Comparison of ENCODE assay signal across 17 cellular contexts in the genomic region with DNA sequence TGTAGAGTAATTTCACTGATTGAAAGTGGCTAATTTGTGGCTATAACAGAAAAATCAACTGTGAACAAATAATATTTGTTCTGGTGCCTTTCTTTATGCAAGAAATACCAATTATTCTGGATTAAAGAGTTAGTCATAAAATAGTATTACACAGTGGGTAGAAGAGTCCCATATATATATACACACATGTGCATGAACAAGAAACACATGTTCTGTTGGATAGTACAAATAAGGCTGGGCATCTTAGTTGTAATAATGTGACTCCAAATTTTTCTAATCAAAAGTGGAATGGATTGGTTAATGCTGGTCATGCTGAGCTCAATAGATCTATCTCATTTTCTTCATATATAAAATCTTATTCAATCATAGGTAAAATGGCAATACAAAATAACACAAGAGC.
DNase-seq lines count a peak whose midpoint lies in the region; ATAC-seq and TF ChIP-seq lines count a peak whose summit lies in the region.
"Had no signal": no experiment of that assay in that cellular context is flagged by ENCODE, and none has a peak within 500 bp of the region (broad histone marks: within the 10 kb centered on the region; RNA-seq: fewer than 3 reads in every experiment).

No MANE protein-coding gene starts in this region.

- H3K4me1 ChIP-seq in ACC112 (ENCODE audit: control insufficient read depth, insufficient read depth, low read length, unreplicated experiment): peaks cover 18% of the 10 kb centered on the region
- H3K4me1 ChIP-seq in SJSA1 (replicated peaks): peaks cover 18% of the 10 kb centered on the region
- H3K4me1 ChIP-seq in fibroblast of lung (ENCODE audit: control insufficient read depth, extremely low read depth, insufficient read depth, low read length): peaks cover 5% of the 10 kb centered on the region
- peaks cover 21% of the 10 kb centered on the region for H3K4me1 ChIP-seq in osteoblast (ENCODE audit: insufficient read depth, low read length)

- no peak for ATAC-seq in GM21576 (IDR thresholded peaks at IDR 0.05; ENCODE audit: unreplicated experiment)
- ATAC-seq: GM12878, GM23338 had no signal

- H3K27ac Mint-ChIP-seq in activated CD4-positive, alpha-beta memory T cell treated with anti-CD3 and anti-CD28 coated beads for 36 hours: no peak overlapping the region
- H3K27ac Mint-ChIP-seq: CD4-positive, CD25-positive, alpha-beta regulatory T cell; GM23338 had no signal

- POLR2A ChIA-PET in activated CD4-positive, alpha-beta memory T cell treated with anti-CD3 and anti-CD28 coated beads for 36 hours (lab: Charles Lee): no interaction called here

- H3K27me3 Mint-ChIP-seq in activated CD4-positive, alpha-beta memory T cell treated with anti-CD3 and anti-CD28 coated beads for 36 hours: peaks cover 2% of the 10 kb centered on the region
- H3K27me3 Mint-ChIP-seq: CD4-positive, CD25-positive, alpha-beta regulatory T cell had no signal

- H3K27ac ChIP-seq in ACC112 (ENCODE audit: low read depth, low read length) (peak overlapping the region; percentile 86), SJSA1 (0 out of 2 replicates have a peak overlapping the region, but pooled peaks have one; percentile 73), fibroblast of lung (ENCODE audit: insufficient read depth, low read length) (no peak overlapping the region), osteoblast (ENCODE audit: low read depth, low read length) (peak overlapping the region; percentile 89)
- H3K27ac ChIP-seq: BLaER1 treated with 17β-estradiol and CSF1 and Interleukin-3, amounts not matched to agents 10 nM and 100 nM had no signal

- H3K9me3 ChIP-seq in SJSA1 (replicated peaks) (peaks cover 12% of the 10 kb centered on the region), fibroblast of lung (ENCODE audit: control insufficient read depth, insufficient read depth, low read depth, low read length) (no peaks in the 10 kb centered on the region), osteoblast (ENCODE audit: low read depth, low read length) (peaks cover 2% of the 10 kb centered on the region)

- DNase-seq in SJSA1 (ENCODE audit: low read depth in 1 of 2, low spot score in 2 of 2) (no peak), fibroblast of lung (ENCODE audit: low read depth in 2 of 2) (no peak), osteoblast (ENCODE audit: insufficient read length, low spot score, missing footprints) (no peak), iPS-NIHi11 (ENCODE audit: low spot score) (no peak)
- no peak for DNase-seq in activated CD4-positive, alpha-beta memory T cell treated with anti-CD3 and anti-CD28 coated beads for 36 hours
- DNase-seq in activated effector memory CD4-positive, alpha-beta T cell treated with Interleukin-2 at 50 U/mL for 16 hours: no peak
- DNase-seq: 8988T; Calu3; CD4-positive, CD25-positive, alpha-beta regulatory T cell; DMS 273 treated with DMSO at 0.1 percent for 48 hours; DMS79; H7 had no signal

- no peaks in the 10 kb centered on the region for H4K20me1 ChIP-seq in fibroblast of lung (ENCODE audit: control insufficient read depth, extremely low read depth, insufficient read depth, low read length)
- no peaks in the 10 kb centered on the region for H4K20me1 ChIP-seq in osteoblast (ENCODE audit: insufficient read depth, low read length)
- H4K20me1 ChIP-seq: BLaER1 treated with 17β-estradiol and CSF1 and Interleukin-3, amounts not matched to agents 10 nM and 100 nM had no signal

- H3K4me3 Mint-ChIP-seq in activated CD4-positive, alpha-beta memory T cell treated with anti-CD3 and anti-CD28 coated beads for 36 hours: no peak overlapping the region
- H3K4me3 Mint-ChIP-seq: CD4-positive, CD25-positive, alpha-beta regulatory T cell; GM23338 had no signal

- H3K9me3 Mint-ChIP-seq in activated CD4-positive, alpha-beta memory T cell treated with anti-CD3 and anti-CD28 coated beads for 36 hours: peaks cover 10% of the 10 kb centered on the region

- H3K79me2 ChIP-seq in ACC112 (ENCODE audit: control insufficient read depth, insufficient read depth, low read length, unreplicated experiment) (no peaks in the 10 kb centered on the region), fibroblast of lung (ENCODE audit: control insufficient read depth, insufficient read depth, low read length) (no peaks in the 10 kb centered on the region), osteoblast (ENCODE audit: insufficient read depth, low read length) (no peaks in the 10 kb centered on the region)

- H3K36me3 Mint-ChIP-seq in activated CD4-positive, alpha-beta memory T cell treated with anti-CD3 and anti-CD28 coated beads for 36 hours: no peaks in the 10 kb centered on the region
- H3K36me3 Mint-ChIP-seq: CD4-positive, CD25-positive, alpha-beta regulatory T cell had no signal

- H3K4me2 ChIP-seq in fibroblast of lung (ENCODE audit: extremely low read depth, insufficient read depth, low read length) (peak overlapping the region; percentile 15), osteoblast (ENCODE audit: insufficient read depth, low read length) (peak overlapping the region; percentile 81)
- H3K4me2 ChIP-seq: GM23338 had no signal

- H2AFZ ChIP-seq in ACC112 (ENCODE audit: low read length, unreplicated experiment) (no peak overlapping the region), fibroblast of lung (ENCODE audit: low read length) (no peak overlapping the region), osteoblast (ENCODE audit: low read length) (no peak overlapping the region)
- H2AFZ ChIP-seq: GM23338 had no signal

- H3K36me3 ChIP-seq in ACC112 (ENCODE audit: insufficient read depth, low read length): 0 out of 2 replicates have a peak, but pooled peaks cover 5% of the 10 kb centered on the region
- no peaks in the 10 kb centered on the region for H3K36me3 ChIP-seq in SJSA1
- no peaks in the 10 kb centered on the region for H3K36me3 ChIP-seq in fibroblast of lung (ENCODE audit: control insufficient read depth, insufficient read depth, low read length)
- no peaks in the 10 kb centered on the region for H3K36me3 ChIP-seq in osteoblast (ENCODE audit: insufficient read depth, low read length)

- intact Hi-C loops in activated CD4-positive, alpha-beta memory T cell treated with anti-CD3 and anti-CD28 coated beads for 36 hours (cut with micrococcal nuclease): no loop called here

- H3K27me3 ChIP-seq in ACC112 (ENCODE audit: insufficient read depth, low read length) (no peaks in the 10 kb centered on the region), SJSA1 (replicated peaks) (no peaks in the 10 kb centered on the region), fibroblast of lung (ENCODE audit: control insufficient read depth, insufficient read depth, low read length) (no peaks in the 10 kb centered on the region), osteoblast (ENCODE audit: insufficient read depth, low read length) (no peaks in the 10 kb centered on the region)
- H3K27me3 ChIP-seq: BLaER1 treated with 17β-estradiol and CSF1 and Interleukin-3, amounts not matched to agents 10 nM and 100 nM had no signal

- TF ChIP-seq CTCF in fibroblast of lung (conservative IDR thresholded peaks at IDR 0.05 in 1 of 2, IDR thresholded peaks at IDR 0.05 in 1 of 2; ENCODE audit: low read depth in 1 of 2, low read length in 2 of 2) (no peak), osteoblast (IDR thresholded peaks at IDR 0.05; ENCODE audit: extremely low read depth, low read depth, low read length) (no peak)

- no peaks in the 10 kb centered on the region for H3K4me1 Mint-ChIP-seq in activated CD4-positive, alpha-beta memory T cell treated with anti-CD3 and anti-CD28 coated beads for 36 hours (ENCODE audit: low read depth)
- H3K4me1 Mint-ChIP-seq: CD4-positive, CD25-positive, alpha-beta regulatory T cell; GM23338 had no signal

- no peak overlapping the region for H3K9ac ChIP-seq in fibroblast of lung (ENCODE audit: insufficient read depth, low read length)
- H3K9ac ChIP-seq: BLaER1 treated with 17β-estradiol and CSF1 and Interleukin-3, amounts not matched to agents 10 nM and 100 nM had no signal

- H3K4me3 ChIP-seq in ACC112 (ENCODE audit: low read depth, low read length): no peak overlapping the region
- no peak overlapping the region for H3K4me3 ChIP-seq in SJSA1
- H3K4me3 ChIP-seq in fibroblast of lung (replicated peaks in 1 of 4; ENCODE audit: control extremely low read depth in 1 of 4, insufficient read depth in 1 of 4, low read depth in 3 of 4, low read length in 4 of 4): no peak overlapping the region
- no peak overlapping the region for H3K4me3 ChIP-seq in osteoblast (ENCODE audit: insufficient read depth, low read length)
- H3K4me3 ChIP-seq: BLaER1 treated with 17β-estradiol and CSF1 and Interleukin-3, amounts not matched to agents 10 nM and 100 nM; GM12878; GM23338 had no signal

- CTCF ChIA-PET in activated CD4-positive, alpha-beta memory T cell treated with anti-CD3 and anti-CD28 coated beads for 36 hours (lab: Charles Lee): no interaction called here
